In genomic region chr5:157115012-157115411, GRCh38 we compare ENCODE assay signal across 29 cellular contexts. TPM values are rescaled to one million over a fixed set of nuclear protein-coding genes. Genes with fewer than 3 reads are reported as not detected.
DNase-seq lines count a peak whose midpoint lies in the region; ATAC-seq and TF ChIP-seq lines count a peak whose summit lies in the region.
"Had no signal": no experiment of that assay in that cellular context is flagged by ENCODE, and none has a peak within 500 bp of the region (broad histone marks: within the 10 kb centered on the region; RNA-seq: fewer than 3 reads in every experiment).

No MANE protein-coding gene starts in this region.

- no peak for DNase-seq in T-helper 1 cell
- DNase-seq in activated naive CD8-positive, alpha-beta T cell treated with anti-CD3 and anti-CD28 coated beads, Interleukin-2, amount 10 ng/mL, durations not matched to agents 7 days and 5 days: no peak
- peak; percentile 46 for DNase-seq in renal cortical epithelial cell (ENCODE audit: low read depth)
- no peak for DNase-seq in SW480 (ENCODE audit: low spot score)
- no peak for DNase-seq in ascending aorta (ENCODE audit: low spot score in 2 of 2)
- DNase-seq: anterior cingulate cortex; CD4-positive, CD25-positive, alpha-beta regulatory T cell; cortex of kidney; DMS 273 treated with DMSO at 0.1 percent for 48 hours; foreskin melanocyte; GOT3; KBM-7; NCI-H524; PC-9; SHP77 treated with DMSO at 0.1 percent for 48 hours; sigmoid colon had no signal

- peak overlapping the region; percentile 3 for H3K27ac Mint-ChIP-seq in T-helper 1 cell treated with Interleukin-12 subunit alpha and Interleukin-12 subunit beta and Interleukin-4 antibody, amounts not matched to agents 30 μg/mL and 1 μg/mL, for 36 hours
- peak overlapping the region; percentile 73 for H3K27ac Mint-ChIP-seq in activated naive CD8-positive, alpha-beta T cell treated with anti-CD3 and anti-CD28 coated beads, Interleukin-2, amount 10 ng/mL, durations not matched to agents 7 days and 5 days
- H3K27ac Mint-ChIP-seq: nephron, type B pancreatic cell had no signal

- H3K27me3 ChIP-seq in ascending aorta: no peaks in the 10 kb centered on the region
- H3K27me3 ChIP-seq: cardiac muscle cell, hepatocyte, sigmoid colon had no signal

- H3K4me3 Mint-ChIP-seq in T-helper 1 cell treated with Interleukin-12 subunit alpha and Interleukin-12 subunit beta and Interleukin-4 antibody, amounts not matched to agents 30 μg/mL and 1 μg/mL, for 36 hours: no peak overlapping the region
- H3K4me3 Mint-ChIP-seq in activated naive CD8-positive, alpha-beta T cell treated with anti-CD3 and anti-CD28 coated beads, Interleukin-2, amount 10 ng/mL, durations not matched to agents 7 days and 5 days: peak overlapping the region; percentile 7
- H3K4me3 Mint-ChIP-seq: CD4-positive, CD25-positive, alpha-beta regulatory T cell; nephron; type B pancreatic cell had no signal

- peaks cover 6% of the 10 kb centered on the region for H3K36me3 Mint-ChIP-seq in T-helper 1 cell treated with Interleukin-12 subunit alpha and Interleukin-12 subunit beta and Interleukin-4 antibody, amounts not matched to agents 30 μg/mL and 1 μg/mL, for 36 hours (ENCODE audit: low read depth)
- H3K36me3 Mint-ChIP-seq in activated naive CD8-positive, alpha-beta T cell treated with anti-CD3 and anti-CD28 coated beads, Interleukin-2, amount 10 ng/mL, durations not matched to agents 7 days and 5 days: peaks cover 14% of the 10 kb centered on the region
- H3K36me3 Mint-ChIP-seq: CD4-positive, CD25-positive, alpha-beta regulatory T cell; type B pancreatic cell had no signal

- H3K4me1 ChIP-seq in ascending aorta: no peaks in the 10 kb centered on the region
- H3K4me1 ChIP-seq: parathyroid adenoma, sigmoid colon had no signal

- ATAC-seq in HG03039 (IDR thresholded peaks at IDR 0.05; ENCODE audit: unreplicated experiment) (peak; percentile 48), GM21737 (IDR thresholded peaks at IDR 0.05; ENCODE audit: unreplicated experiment) (no peak)
- no peak for ATAC-seq in activated naive CD8-positive, alpha-beta T cell treated with anti-CD3 and anti-CD28 coated beads, Interleukin-2, amount 10 ng/mL, durations not matched to agents 7 days and 5 days (ENCODE audit: low read depth)
- ATAC-seq: esophagus mucosa, left lobe of liver had no signal

- no peaks in the 10 kb centered on the region for H3K9me3 ChIP-seq in ascending aorta
- H3K9me3 ChIP-seq: sigmoid colon had no signal

- no peak overlapping the region for H3K4me3 ChIP-seq in ascending aorta
- H3K4me3 ChIP-seq: cardiac muscle cell, hepatocyte, PC-9, sigmoid colon had no signal

- no peaks in the 10 kb centered on the region for H3K27me3 Mint-ChIP-seq in T-helper 1 cell treated with Interleukin-12 subunit alpha and Interleukin-12 subunit beta and Interleukin-4 antibody, amounts not matched to agents 30 μg/mL and 1 μg/mL, for 36 hours (ENCODE audit: low read depth)
- no peaks in the 10 kb centered on the region for H3K27me3 Mint-ChIP-seq in activated naive CD8-positive, alpha-beta T cell treated with anti-CD3 and anti-CD28 coated beads, Interleukin-2, amount 10 ng/mL, durations not matched to agents 7 days and 5 days
- H3K27me3 Mint-ChIP-seq: CD4-positive, CD25-positive, alpha-beta regulatory T cell; type B pancreatic cell had no signal

- H3K27ac ChIP-seq in ascending aorta: no peak overlapping the region
- H3K27ac ChIP-seq: 22Rv1, cardiac muscle cell, hepatocyte, parathyroid adenoma, PC-9, sigmoid colon, VCaP had no signal

- intact Hi-C loops in ascending aorta (cut with DNase I): no loop called here

- H3K36me3 ChIP-seq in ascending aorta: no peaks in the 10 kb centered on the region
- H3K36me3 ChIP-seq: cardiac muscle cell, sigmoid colon had no signal

- no peak for TF ChIP-seq CTCF in ascending aorta (IDR thresholded peaks at IDR 0.05)

- H3K4me1 Mint-ChIP-seq in T-helper 1 cell treated with Interleukin-12 subunit alpha and Interleukin-12 subunit beta and Interleukin-4 antibody, amounts not matched to agents 30 μg/mL and 1 μg/mL, for 36 hours (ENCODE audit: low read depth): peaks cover 35% of the 10 kb centered on the region
- H3K4me1 Mint-ChIP-seq in activated naive CD8-positive, alpha-beta T cell treated with anti-CD3 and anti-CD28 coated beads, Interleukin-2, amount 10 ng/mL, durations not matched to agents 7 days and 5 days: peaks cover 47% of the 10 kb centered on the region
- H3K4me1 Mint-ChIP-seq: nephron had no signal

- peaks cover 5% of the 10 kb centered on the region for H3K9me3 Mint-ChIP-seq in T-helper 1 cell treated with Interleukin-12 subunit alpha and Interleukin-12 subunit beta and Interleukin-4 antibody, amounts not matched to agents 30 μg/mL and 1 μg/mL, for 36 hours
- H3K9me3 Mint-ChIP-seq in activated naive CD8-positive, alpha-beta T cell treated with anti-CD3 and anti-CD28 coated beads, Interleukin-2, amount 10 ng/mL, durations not matched to agents 7 days and 5 days: peaks cover 2% of the 10 kb centered on the region
- H3K9me3 Mint-ChIP-seq: CD4-positive, CD25-positive, alpha-beta regulatory T cell; type B pancreatic cell had no signal

- POLR2A ChIA-PET in activated naive CD8-positive, alpha-beta T cell treated with anti-CD3 and anti-CD28 coated beads, Interleukin-2, amount 10 ng/mL, durations not matched to agents 7 days and 5 days (lab: Charles Lee): interaction anchor here (2.2 kb wide), 1 partner anchor 28 kb away, joined by 24 read pairs; the partner anchor contains the start of gene MED7

RNA-seq across cellular contexts. Expression of gene HAVCR2, which starts 6.2 kb away (rescaled TPM):
- total RNA-seq in activated naive CD8-positive, alpha-beta T cell treated with anti-CD3 and anti-CD28 coated beads, Interleukin-2, amount 10 ng/mL, durations not matched to agents 7 days and 5 days: 10 to 100 TPM; 73.8 to 76.9 TPM
- total RNA-seq in renal cortical epithelial cell (2.0 and 8.2 TPM in 2 replicates), ascending aorta (1.7 TPM)
- total RNA-seq: PC-9 had no signal

RNA-seq across cellular contexts. Expression of gene MED7, which starts 27.7 kb away (rescaled TPM):
- total RNA-seq in activated naive CD8-positive, alpha-beta T cell treated with anti-CD3 and anti-CD28 coated beads, Interleukin-2, amount 10 ng/mL, durations not matched to agents 7 days and 5 days: 10 to 100 TPM; 15.3 to 15.5 TPM
- total RNA-seq in renal cortical epithelial cell (20.8 and 22.2 TPM in 2 replicates), ascending aorta (2.3 TPM)

RNA-seq across cellular contexts. Expression of gene GARIN3, which starts 51.1 kb away (rescaled TPM):
- total RNA-seq in activated naive CD8-positive, alpha-beta T cell treated with anti-CD3 and anti-CD28 coated beads, Interleukin-2, amount 10 ng/mL, durations not matched to agents 7 days and 5 days: not detected
- total RNA-seq in renal cortical epithelial cell (not detected in 2 replicates), ascending aorta (not detected)
- total RNA-seq: cardiac muscle cell; CD4-positive, CD25-positive, alpha-beta regulatory T cell; esophagus mucosa; hepatocyte; left lobe of liver; PC-9; sigmoid colon; T-helper 1 cell treated with Interleukin-12 subunit alpha and Interleukin-12 subunit beta and Interleukin-4 antibody, amounts not matched to agents 30 ng/mL and 1 ng/mL, for 36 hours had no signal

RNA-seq across cellular contexts. Expression of gene HAVCR1, which starts 56.1 kb away (rescaled TPM):
- 1 to 10 TPM; 3.4 to 4.1 TPM for total RNA-seq in activated naive CD8-positive, alpha-beta T cell treated with anti-CD3 and anti-CD28 coated beads, Interleukin-2, amount 10 ng/mL, durations not matched to agents 7 days and 5 days
- total RNA-seq in renal cortical epithelial cell: 289 and 397 TPM in 2 replicates
- not detected for total RNA-seq in ascending aorta
- total RNA-seq: cardiac muscle cell, esophagus mucosa, PC-9, sigmoid colon had no signal
